1 cellular context compared by ENCODE assay signal in genomic region chr1:20125091-20125490, GRCh38.
TF ChIP-seq lines count a peak whose summit lies in the region.

No MANE protein-coding gene starts in this region.

TF ChIP-seq in HCT116, 20 proteins besides CTCF, POLR2A, EP300 and RAD21 (continued from another document):
- TF ChIP-seq TCF7L2 (IDR thresholded peaks at IDR 0.05; ENCODE audit: borderline replicate concordance, extremely low read depth, insufficient read depth, insufficient read length) (no peak), JUND (IDR thresholded peaks at IDR 0.05) (no peak), EZH2 (IDR thresholded peaks at IDR 0.05) (no peak), REST (IDR thresholded peaks at IDR 0.05; ENCODE audit: low read depth) (no peak), ATF3 (IDR thresholded peaks at IDR 0.05) (no peak), ZFX (IDR thresholded peaks at IDR 0.05) (no peak), SIN3A (IDR thresholded peaks at IDR 0.05; ENCODE audit: low read depth) (no peak)
